ENCODE assay signal across 10 cellular contexts in genomic region chr11:118623291-118623655, GRCh38. TPM values are rescaled to one million over a fixed set of nuclear protein-coding genes. Genes with fewer than 3 reads are reported as not detected.
DNase-seq lines count a peak whose midpoint lies in the region; ATAC-seq, FAIRE-seq and TF ChIP-seq lines count a peak whose summit lies in the region.
"Had no signal": no experiment of that assay in that cellular context is flagged by ENCODE, and none has a peak within 500 bp of the region (broad histone marks: within the 10 kb centered on the region; RNA-seq: fewer than 3 reads in every experiment).

No MANE protein-coding gene starts in this region.

- H3K4me1 ChIP-seq in gastroesophageal sphincter: peaks cover 3 to 80% (median 44%) of the 10 kb centered on the region in 3 donors
- H3K4me1 ChIP-seq in testis: peaks cover 42% of the 10 kb centered on the region

- no peak for FAIRE-seq in RCC 7860 (lab: Jason Lieb, UNC)

- TF ChIP-seq EP300 in gastroesophageal sphincter (IDR thresholded peaks at IDR 0.05): no peak

- TF ChIP-seq CTCF in gastroesophageal sphincter (IDR thresholded peaks at IDR 0.05) (no peak), testis (IDR thresholded peaks at IDR 0.05) (no peak)

- H3K9me3 ChIP-seq in gastroesophageal sphincter: no peaks in the 10 kb centered on the region
- no peaks in the 10 kb centered on the region for H3K9me3 ChIP-seq in testis

- TF ChIP-seq POLR2A in gastroesophageal sphincter (IDR thresholded peaks at IDR 0.05) (no peak), testis (IDR thresholded peaks at IDR 0.05) (no peak)

- H3K27ac ChIP-seq in gastroesophageal sphincter: peak overlapping the region in 3 of 4 donors; percentile 87 to 95 (median 88)
- H3K27ac ChIP-seq in testis: peak overlapping the region; percentile 9 to 45

- H3K4me3 ChIP-seq in gastroesophageal sphincter (no peak overlapping the region), testis (no peak overlapping the region)

- peak; percentile 26 for DNase-seq in LHCN-M2 (ENCODE audit: low read depth)
- peak; percentile 75 for DNase-seq in RCC 7860 (ENCODE audit: low spot score)
- no peak for DNase-seq in testis
- DNase-seq in UCSD-AML1 (lab: John Stamatoyannopoulos, UW; ENCODE audit: unreplicated experiment): no peak
- no peak for DNase-seq in GF-D8 (lab: John Stamatoyannopoulos, UW)
- DNase-seq in NCI-H1048 (lab: John Stamatoyannopoulos, UW): no peak

- H3K36me3 ChIP-seq in gastroesophageal sphincter: peaks cover 0 to 37% of the 10 kb centered on the region in 2 donors
- no peaks in the 10 kb centered on the region for H3K36me3 ChIP-seq in testis (ENCODE audit: low read depth, missing control alignments)

- intact Hi-C loops in testis (cut with DNase I; ENCODE audit: low total_unique reads): no loop called here

- ATAC-seq in gastroesophageal sphincter (no peak), GM18511 (IDR thresholded peaks at IDR 0.05; ENCODE audit: unreplicated experiment) (no peak)

- 42 to 50% methylated on average over 2 of the region's 4 CpGs for WGBS in gastroesophageal sphincter (ENCODE audit: low coverage in 1 of 2), 2 donors
- 63 to 67% methylated on average over 3 to 4 of the region's 4 CpGs for WGBS in testis, 2 donors

- H3K27me3 ChIP-seq in gastroesophageal sphincter: no peaks in the 10 kb centered on the region
- no peaks in the 10 kb centered on the region for H3K27me3 ChIP-seq in testis

RNA-seq across cellular contexts. Expression of gene PHLDB1, which starts 15.9 kb away (rescaled TPM):
- 79.0 and 88.7 TPM in 2 replicates for total RNA-seq in LHCN-M2 (2014; rRNA removed)
- 94.1 TPM for polyA plus RNA-seq in LHCN-M2 (2012)
- total RNA-seq in gastroesophageal sphincter: 100 to 1,000 TPM in 2 of 4 donors, 10 to 100 TPM in 2; 45.8 to 144 (median 101) TPM
- 100 to 1,000 TPM in 1 of 2 donors, 10 to 100 TPM in 1; 95.9 to 102 TPM for total RNA-seq in testis
- 51.1 TPM for polyA plus RNA-seq in testis (ENCODE audit: insufficient read depth, low read depth, low replicate concordance)

RNA-seq across cellular contexts. Expression of gene ARCN1, which starts 51.1 kb away (rescaled TPM):
- total RNA-seq in LHCN-M2 (2014; rRNA removed) (149 and 156 TPM in 2 replicates), gastroesophageal sphincter (100 to 1,000 TPM in 3 of 4 donors, 10 to 100 TPM in 1; 84.9 to 141 (median 128) TPM), testis (100 to 1,000 TPM; 107 TPM)
- 127 TPM for polyA plus RNA-seq in LHCN-M2 (2012)
- 128 TPM for polyA plus RNA-seq in testis (ENCODE audit: insufficient read depth, low read depth, low replicate concordance)

RNA-seq across cellular contexts. Expression of gene TREH, which starts 56.2 kb away (rescaled TPM):
- total RNA-seq in LHCN-M2 (2014; rRNA removed): not detected in 2 replicates
- 0.23 TPM for polyA plus RNA-seq in LHCN-M2 (2012)
- total RNA-seq in gastroesophageal sphincter: not detected
- 1 to 10 TPM in 1 of 2 donors, under 1 TPM in 1; 0.62 to 1.7 TPM for total RNA-seq in testis
- 4.0 TPM for polyA plus RNA-seq in testis (ENCODE audit: insufficient read depth, low read depth, low replicate concordance)
- total RNA-seq: dermis microvascular lymphatic vessel endothelial cell, pulmonary artery endothelial cell had no signal

RNA-seq across cellular contexts. Expression of gene IFT46, which starts 57.5 kb away (rescaled TPM):
- total RNA-seq in LHCN-M2 (2014; rRNA removed): 47.0 and 75.3 TPM in 2 replicates
- 25.5 TPM for polyA plus RNA-seq in LHCN-M2 (2012)
- 10 to 100 TPM; 23.5 to 30.8 (median 27.7) TPM for total RNA-seq in gastroesophageal sphincter
- 10 to 100 TPM; 47.7 to 59.4 TPM for total RNA-seq in testis
- polyA plus RNA-seq in testis (ENCODE audit: insufficient read depth, low read depth, low replicate concordance): 65.0 TPM

Comparison
In these comparisons a context has a peak if more than half of its experiments do, and no peak if none do; other contexts are left out.
1. DNase-seq: peak in LHCN-M2 (single experiment) and RCC 7860 (single experiment); none in testis (single experiment), UCSD-AML1 (single experiment), GF-D8 (single experiment) and NCI-H1048 (single experiment).